ENCODE assay signal across 8 cellular contexts in genomic region chr11:124799384-124800225, GRCh38. TPM values are rescaled to one million over a fixed set of nuclear protein-coding genes. Genes with fewer than 3 reads are reported as not detected.
A peak's percentile ranks its signal among the peaks of the same experiment; 100 is the strongest.
DNase-seq lines count a peak whose midpoint lies in the region; ATAC-seq, FAIRE-seq and TF ChIP-seq lines count a peak whose summit lies in the region.

No MANE protein-coding gene starts in this region.

- no peak for TF ChIP-seq POLR2A in H1 (IDR thresholded peaks at IDR 0.05; ENCODE audit: control extremely low read depth in 1 of 2, low read depth in 2 of 2, low read length in 2 of 2)

- peaks cover 12% of the 10 kb centered on the region for H3K27me3 Mint-ChIP-seq in activated CD8-positive, alpha-beta T cell treated with anti-CD3 and anti-CD28 coated beads, Interleukin-2, amount 10 ng/mL, durations not matched to agents 7 days and 5 days (ENCODE audit: low read depth)

- H3K23ac ChIP-seq in H1 (ENCODE audit: insufficient read length) = no peak overlapping the region

- DNase-seq in GM12864 (ENCODE audit: low read depth) (no peak), H7 (peak; percentile 82), MM.1S (peak; percentile 28), H1 (ENCODE audit: low read depth in 1 of 2, low spot score in 2 of 2) (peak in 1 of 2 experiments; percentile 71), mucosa of descending colon (peak; percentile 35 to 70 (median 67)), DMS153 (lab: John Stamatoyannopoulos, UW) (no peak)
- peak; percentile 49 for DNase-seq in activated CD8-positive, alpha-beta T cell treated with anti-CD3 and anti-CD28 coated beads, Interleukin-2, amount 10 ng/mL, durations not matched to agents 7 days and 5 days
- peak; percentile 41 to 60 (median 49) for DNase-seq in stimulated activated naive CD4-positive, alpha-beta T cell (lab: John Stamatoyannopoulos, UW)

- TF ChIP-seq CTCF in GM12864 (IDR thresholded peaks at IDR 0.05; ENCODE audit: low read depth, low read length, missing control alignments) (no peak), MM.1S (IDR thresholded peaks at IDR 0.05; ENCODE audit: low read length) (no peak), H1 (IDR thresholded peaks at IDR 0.05; ENCODE audit: control extremely low read depth in 1 of 3, insufficient read depth in 1 of 3, low read depth in 1 of 3, low read length in 3 of 3) (no peak), mucosa of descending colon (IDR thresholded peaks at IDR 0.05) (no peak)

- no peak overlapping the region for H2AK5ac ChIP-seq in H1 (ENCODE audit: low read depth, low read length)

- no peak for FAIRE-seq in H1 (lab: Jason Lieb, UNC)

- H3K23me2 ChIP-seq in H1 (ENCODE audit: low read depth, low read length) = peaks cover 3% of the 10 kb centered on the region; the same call in 1 of the 2 replicates

- H3K79me1 ChIP-seq in H1 (ENCODE audit: low read depth, low read length) = peaks cover 3% of the 10 kb centered on the region

- H3K27ac Mint-ChIP-seq in activated CD8-positive, alpha-beta T cell treated with anti-CD3 and anti-CD28 coated beads, Interleukin-2, amount 10 ng/mL, durations not matched to agents 7 days and 5 days = peak overlapping the region; percentile 93

- H3K4me1 Mint-ChIP-seq in activated CD8-positive, alpha-beta T cell treated with anti-CD3 and anti-CD28 coated beads, Interleukin-2, amount 10 ng/mL, durations not matched to agents 7 days and 5 days (ENCODE audit: low read depth) = peaks cover 26% of the 10 kb centered on the region

- H2BK20ac ChIP-seq in H1 (ENCODE audit: low read length) = no peak overlapping the region

- peak overlapping the region; percentile 64 for H3K56ac ChIP-seq in H1 (replicated peaks; ENCODE audit: insufficient read length, low read depth, low read length)

- H3K9me3 ChIP-seq in MM.1S (replicated peaks; ENCODE audit: insufficient read depth, low read length) (no peaks in the 10 kb centered on the region), H1 (ENCODE audit: insufficient read depth in 2 of 2, low read depth in 1 of 2, low read length in 1 of 2) (no peaks in the 10 kb centered on the region), mucosa of descending colon (no peaks in the 10 kb centered on the region)

- H3K27me3 ChIP-seq in H7 (ENCODE audit: control insufficient read depth, insufficient read depth, low read length) = no peaks in the 10 kb centered on the region
- H3K27me3 ChIP-seq in MM.1S (replicated peaks; ENCODE audit: insufficient read depth, low read length) = no peaks in the 10 kb centered on the region
- no peaks in the 10 kb centered on the region for H3K27me3 ChIP-seq in H1 (replicated peaks in 1 of 4; ENCODE audit: control insufficient read depth in 3 of 4, extremely low read depth in 1 of 4, insufficient read depth in 3 of 4, low read length in 3 of 4)

- H3K4me2 ChIP-seq in MM.1S (ENCODE audit: low read depth, low read length) (peak overlapping the region; percentile 77), H1 (ENCODE audit: insufficient read depth in 1 of 2, low read depth in 2 of 2, low read length in 2 of 2) (peak overlapping the region; percentile 89 to 97)

- H3K79me2 ChIP-seq in MM.1S (ENCODE audit: low read length) (peaks cover 50% of the 10 kb centered on the region), H1 (ENCODE audit: control insufficient read depth in 1 of 2, insufficient read depth in 2 of 2, low read length in 2 of 2) (peaks cover 18 to 52% of the 10 kb centered on the region in 2 experiments)

- intact Hi-C loops in mucosa of descending colon (cut with DNase I, micrococcal nuclease) = no loop called here

- H2BK12ac ChIP-seq in H1 (ENCODE audit: low read depth, low read length) = peak overlapping the region; percentile 93; the same call in 1 of the 2 replicates

- peak overlapping the region; percentile 85 for H3K4me3 Mint-ChIP-seq in activated CD8-positive, alpha-beta T cell treated with anti-CD3 and anti-CD28 coated beads, Interleukin-2, amount 10 ng/mL, durations not matched to agents 7 days and 5 days

- peak overlapping the region; percentile 61 for H4K91ac ChIP-seq in H1 (replicated peaks; ENCODE audit: insufficient read length, low read length)

- POLR2A ChIA-PET in activated CD8-positive, alpha-beta T cell treated with anti-CD3 and anti-CD28 coated beads, Interleukin-2, amount 10 ng/mL, durations not matched to agents 7 days and 5 days (lab: Charles Lee) = interaction anchor here (0.9 to 3.6 kb wide), 11 partner anchors 9 to 176 kb away, joined by 3 to 19 read pairs (median 3); partner anchors contain the start of genes SIAE, SPA17 and TBRG1
- POLR2A ChIA-PET in H1 (lab: Charles Lee; ENCODE audit: partially characterized antibody) = interaction anchor here (0.6 to 3.7 kb wide), 22 partner anchors 9 to 369 kb away, joined by 3 to 26 read pairs (median 4); partner anchors contain the start of genes ESAM, SIAE and SPA17

- no peak overlapping the region for H3K14ac ChIP-seq in H1 (ENCODE audit: insufficient read length)

- H3F3A ChIP-seq in MM.1S (ENCODE audit: insufficient read depth, low read length) = peaks cover 14% of the 10 kb centered on the region

- no peak overlapping the region for H2BK120ac ChIP-seq in H1 (replicated peaks; ENCODE audit: low read depth, low read length)

- no peaks in the 10 kb centered on the region for H3K9me2 ChIP-seq in MM.1S (replicated peaks; ENCODE audit: insufficient read depth, low read length)

- H2BK15ac ChIP-seq in H1 (ENCODE audit: low read length) = no peak overlapping the region

- peak overlapping the region; percentile 79 for H3K4me3 ChIP-seq in GM12864 (ENCODE audit: low read depth, low read length)
- H3K4me3 ChIP-seq in H7 (ENCODE audit: insufficient read depth, low read depth, low read length) = peak overlapping the region; percentile 85
- peak overlapping the region; percentile 89 for H3K4me3 ChIP-seq in MM.1S (ENCODE audit: low read length)
- H3K4me3 ChIP-seq in H1 (ENCODE audit: extremely low read depth in 1 of 4, insufficient read depth in 2 of 4, low read depth in 3 of 4, low read length in 4 of 4) = peak overlapping the region; percentile 70 to 86 (median 74)
- H3K4me3 ChIP-seq in mucosa of descending colon = peak overlapping the region; percentile 97

- no peak overlapping the region for H3K4ac ChIP-seq in H1 (replicated peaks; ENCODE audit: insufficient read length, low read depth, low read length)

- WGBS in H1 (ENCODE audit: extremely low coverage in 1 of 2, insufficient coverage in 1 of 2, insufficient read length in 1 of 2, insufficient replicate concordance in 2 of 2, low coverage in 1 of 2, low lambda C conversion rate in 2 of 2, missing lambda C conversion rate in 1 of 2), 2 experiments = 1% methylated on average over 58 of the region's 81 CpGs; no CpG with 5 or more reads in 1 of the 2 experiments

- H4K8ac ChIP-seq in H1 (ENCODE audit: extremely low read depth, insufficient read depth, low read length) = peak overlapping the region; percentile 99

- H3K18ac ChIP-seq in H1 (ENCODE audit: extremely low read depth, low read length) = peak overlapping the region; percentile 95

- H3K36me3 ChIP-seq in H7 (replicated peaks; ENCODE audit: control insufficient read depth, insufficient read depth, low read length) (no peaks in the 10 kb centered on the region), MM.1S (replicated peaks; ENCODE audit: insufficient read depth, low read length) (no peaks in the 10 kb centered on the region), H1 (ENCODE audit: control insufficient read depth in 2 of 4, insufficient read depth in 4 of 4, low read length in 3 of 4) (no peaks in the 10 kb centered on the region), mucosa of descending colon (ENCODE audit: low read depth) (no peaks in the 10 kb centered on the region)

- CTCF ChIA-PET in activated CD8-positive, alpha-beta T cell treated with anti-CD3 and anti-CD28 coated beads, Interleukin-2, amount 10 ng/mL, durations not matched to agents 7 days and 5 days (lab: Charles Lee) = interaction anchor here (0.6 to 5.6 kb wide), 22 partner anchors 9 to 311 kb away, joined by 3 to 47 read pairs (median 6); partner anchors contain the start of genes ESAM, SIAE, SPA17 and TBRG1
- CTCF ChIA-PET in H1 (lab: Charles Lee; ENCODE audit: partially characterized antibody) = interaction anchor here (0.8 to 7.6 kb wide), 22 partner anchors 12 to 384 kb away, joined by 3 to 108 read pairs (median 5); no protein-coding TSS in a partner anchor

- H3K27ac ChIP-seq in MM.1S (ENCODE audit: low read length) = peak overlapping the region; percentile 67; the same call in 1 of the 2 replicates
- peak overlapping the region; percentile 96 for H3K27ac ChIP-seq in H1 (ENCODE audit: low read depth, low read length)

- H4K20me1 ChIP-seq in MM.1S (ENCODE audit: insufficient read depth, low read length) = no peaks in the 10 kb centered on the region
- peaks cover 3 to 12% of the 10 kb centered on the region in 2 experiments for H4K20me1 ChIP-seq in H1 (replicated peaks in 1 of 2; ENCODE audit: control insufficient read depth in 1 of 2, insufficient read depth in 2 of 2, low read length in 2 of 2)

- ATAC-seq in activated CD8-positive, alpha-beta T cell treated with anti-CD3 and anti-CD28 coated beads, Interleukin-2, amount 10 ng/mL, durations not matched to agents 7 days and 5 days = peak; percentile 73
- ATAC-seq in mucosa of descending colon = peak; percentile 63

- no peak for TF ChIP-seq EP300 in H1 (IDR thresholded peaks at IDR 0.05; ENCODE audit: borderline replicate concordance in 1 of 2, low read depth in 2 of 2, low read length in 2 of 2)

- peaks cover 18% of the 10 kb centered on the region for H3K4me1 ChIP-seq in MM.1S (ENCODE audit: low read length)
- H3K4me1 ChIP-seq in H1 (replicated peaks in 1 of 4; ENCODE audit: control insufficient read depth in 3 of 4, insufficient read depth in 4 of 4, low read length in 3 of 4) = peaks cover 0 to 10% (median under 1%) of the 10 kb centered on the region in 4 experiments; a peak in 3 of 7 replicates
- H3K4me1 ChIP-seq in mucosa of descending colon (ENCODE audit: low read depth) = peaks cover 11% of the 10 kb centered on the region

- TF ChIP-seq RAD21 in H1 (IDR thresholded peaks at IDR 0.05 in 1 of 2, conservative IDR thresholded peaks at IDR 0.05 in 1 of 2; ENCODE audit: low read depth in 2 of 2, low read length in 2 of 2) = no peak

- peak overlapping the region; percentile 88 for H2AFZ ChIP-seq in MM.1S (ENCODE audit: low read length)
- no peak overlapping the region for H2AFZ ChIP-seq in H1 (ENCODE audit: low read length)

- H3K36me3 Mint-ChIP-seq in activated CD8-positive, alpha-beta T cell treated with anti-CD3 and anti-CD28 coated beads, Interleukin-2, amount 10 ng/mL, durations not matched to agents 7 days and 5 days (ENCODE audit: low read depth) = peaks cover 6% of the 10 kb centered on the region

- H3K9me3 Mint-ChIP-seq in activated CD8-positive, alpha-beta T cell treated with anti-CD3 and anti-CD28 coated beads, Interleukin-2, amount 10 ng/mL, durations not matched to agents 7 days and 5 days (ENCODE audit: insufficient read depth) = no peaks in the 10 kb centered on the region

- H4K5ac ChIP-seq in H1 (ENCODE audit: insufficient read length, low read depth, low read length) = peak overlapping the region; percentile 78

- H3K9ac ChIP-seq in MM.1S (ENCODE audit: low read length) = peak overlapping the region; percentile 83
- peak overlapping the region; percentile 84 to 98 (median 94) for H3K9ac ChIP-seq in H1 (replicated peaks in 1 of 4; ENCODE audit: extremely low read depth in 1 of 4, low read depth in 3 of 4, low read length in 3 of 4)

- H2BK5ac ChIP-seq in H1 (ENCODE audit: low read depth, low read length) = peak overlapping the region; percentile 94; the same call in 1 of the 2 replicates

RNA-seq across cellular contexts. Expression of gene MSANTD2, which starts 0.6 kb away (rescaled TPM):
- total RNA-seq in H7 (2014; rRNA removed; shearing (Covaris generic)) = 10.3 and 18.3 TPM in 2 replicates
- total RNA-seq in activated CD8-positive, alpha-beta T cell treated with anti-CD3 and anti-CD28 coated beads, Interleukin-2, amount 10 ng/mL, durations not matched to agents 7 days and 5 days = 10 to 100 TPM in 1 of 2 experiments, 1 to 10 TPM in 1; 9.1 to 10.2 TPM
- 15.9 and 17.3 TPM in 2 replicates for total RNA-seq in H1 (2021; fragmentation: NEBNext Ultra II Directional; extraction: Animal tissue kit (Norgen Biotek cat#: 25700))
- 5.6 and 8.2 TPM in 2 replicates for polyA plus RNA-seq in H1 (2011; rRNA removed)
- polyA plus RNA-seq in H1 (2011; cell fraction: cytosol; rRNA removed) = 10.5 TPM
- 10.8 TPM for polyA plus RNA-seq in H1 (2011; cell fraction: nucleus; rRNA removed)
- 8.2 to 13.3 TPM (median 10.5 TPM) in 4 replicates for polyA plus RNA-seq in H1 (2012, experiment 1 of 2)
- polyA plus RNA-seq in H1 (2012, experiment 2 of 2) = 5.9 TPM
- 13.3 TPM for polyA plus RNA-seq in H1 (2013, experiment 1 of 2)
- polyA plus RNA-seq in H1 (2013, experiment 2 of 2) = 12.5 TPM
- polyA minus RNA-seq in H1 (2011; rRNA and poly(A)+ RNA removed) = 4.2 and 4.6 TPM in 2 replicates
- 9.2 TPM for polyA minus RNA-seq in H1 (2011; cell fraction: cytosol; rRNA and poly(A)+ RNA removed)
- polyA minus RNA-seq in H1 (2011; cell fraction: nucleus; rRNA and poly(A)+ RNA removed) = 17.6 TPM
- total RNA-seq in mucosa of descending colon = 10 to 100 TPM in 1 of 3 donors, 1 to 10 TPM in 2; 7.2 to 13.6 (median 8.4) TPM

RNA-seq across cellular contexts. Expression of gene ESAM, which starts 37.5 kb away (rescaled TPM):
- total RNA-seq in H7 (2014; rRNA removed; shearing (Covaris generic)) = 0.38 and 0.85 TPM in 2 replicates
- under 1 TPM; 0.50 to 0.55 TPM for total RNA-seq in activated CD8-positive, alpha-beta T cell treated with anti-CD3 and anti-CD28 coated beads, Interleukin-2, amount 10 ng/mL, durations not matched to agents 7 days and 5 days
- 0.17 TPM in 1 of 2 replicates, not detected in the other for total RNA-seq in H1 (2021; fragmentation: NEBNext Ultra II Directional; extraction: Animal tissue kit (Norgen Biotek cat#: 25700))
- polyA plus RNA-seq in H1 (2011; rRNA removed) = 0.09 and 0.19 TPM in 2 replicates
- 0.21 TPM for polyA plus RNA-seq in H1 (2011; cell fraction: cytosol; rRNA removed)
- 0.91 TPM for polyA plus RNA-seq in H1 (2011; cell fraction: nucleus; rRNA removed)
- polyA plus RNA-seq in H1 (2012, experiment 1 of 2) = 0.10 to 0.31 TPM (median 0.22 TPM) in 4 replicates
- polyA plus RNA-seq in H1 (2012, experiment 2 of 2) = 0.26 TPM
- polyA plus RNA-seq in H1 (2013, experiment 1 of 2) = 0.39 TPM
- 0.26 TPM for polyA plus RNA-seq in H1 (2013, experiment 2 of 2)
- polyA minus RNA-seq in H1 (2011; rRNA and poly(A)+ RNA removed) = 0.32 TPM in 1 of 2 replicates, not detected in the other
- polyA minus RNA-seq in H1 (2011; cell fraction: cytosol; rRNA and poly(A)+ RNA removed) = not detected
- polyA minus RNA-seq in H1 (2011; cell fraction: nucleus; rRNA and poly(A)+ RNA removed) = not detected
- 10 to 100 TPM in 1 of 3 donors, 1 to 10 TPM in 2; 7.7 to 11.5 (median 8.4) TPM for total RNA-seq in mucosa of descending colon

RNA-seq across cellular contexts. Expression of gene VSIG2, which starts 47.5 kb away (rescaled TPM):
- 0.48 and 0.90 TPM in 2 replicates for total RNA-seq in H7 (2014; rRNA removed; shearing (Covaris generic))
- not detected for total RNA-seq in activated CD8-positive, alpha-beta T cell treated with anti-CD3 and anti-CD28 coated beads, Interleukin-2, amount 10 ng/mL, durations not matched to agents 7 days and 5 days
- not detected in 2 replicates for total RNA-seq in H1 (2021; fragmentation: NEBNext Ultra II Directional; extraction: Animal tissue kit (Norgen Biotek cat#: 25700))
- 0.18 and 0.35 TPM in 2 replicates for polyA plus RNA-seq in H1 (2011; rRNA removed)
- polyA plus RNA-seq in H1 (2011; cell fraction: cytosol; rRNA removed) = not detected
- not detected for polyA plus RNA-seq in H1 (2011; cell fraction: nucleus; rRNA removed)
- 0.16 to 0.42 TPM (median 0.28 TPM) in 3 of 4 replicates, not detected in the other for polyA plus RNA-seq in H1 (2012, experiment 1 of 2)
- polyA plus RNA-seq in H1 (2012, experiment 2 of 2) = 0.16 TPM
- not detected for polyA plus RNA-seq in H1 (2013, experiment 1 of 2)
- not detected for polyA plus RNA-seq in H1 (2013, experiment 2 of 2)
- not detected in 2 replicates for polyA minus RNA-seq in H1 (2011; rRNA and poly(A)+ RNA removed)
- not detected for polyA minus RNA-seq in H1 (2011; cell fraction: cytosol; rRNA and poly(A)+ RNA removed)
- polyA minus RNA-seq in H1 (2011; cell fraction: nucleus; rRNA and poly(A)+ RNA removed) = not detected
- 100 to 1,000 TPM in 2 of 3 donors, 10 to 100 TPM in 1; 78.6 to 268 (median 126) TPM for total RNA-seq in mucosa of descending colon

RNA-seq across cellular contexts. Expression of gene NRGN, which starts 59.9 kb away (rescaled TPM):
- 0.80 and 0.85 TPM in 2 replicates for total RNA-seq in H7 (2014; rRNA removed; shearing (Covaris generic))
- total RNA-seq in activated CD8-positive, alpha-beta T cell treated with anti-CD3 and anti-CD28 coated beads, Interleukin-2, amount 10 ng/mL, durations not matched to agents 7 days and 5 days = 1 to 10 TPM; 5.7 to 6.1 TPM
- 0.60 and 0.75 TPM in 2 replicates for total RNA-seq in H1 (2021; fragmentation: NEBNext Ultra II Directional; extraction: Animal tissue kit (Norgen Biotek cat#: 25700))
- 1.0 and 1.5 TPM in 2 replicates for polyA plus RNA-seq in H1 (2011; rRNA removed)
- polyA plus RNA-seq in H1 (2011; cell fraction: cytosol; rRNA removed) = 0.54 TPM
- polyA plus RNA-seq in H1 (2011; cell fraction: nucleus; rRNA removed) = 1.7 TPM
- 0.76 to 1.2 TPM (median 0.92 TPM) in 4 replicates for polyA plus RNA-seq in H1 (2012, experiment 1 of 2)
- 0.89 TPM for polyA plus RNA-seq in H1 (2012, experiment 2 of 2)
- polyA plus RNA-seq in H1 (2013, experiment 1 of 2) = 1.2 TPM
- polyA plus RNA-seq in H1 (2013, experiment 2 of 2) = 0.83 TPM
- polyA minus RNA-seq in H1 (2011; rRNA and poly(A)+ RNA removed) = 0.38 TPM in 1 of 2 replicates, not detected in the other
- polyA minus RNA-seq in H1 (2011; cell fraction: cytosol; rRNA and poly(A)+ RNA removed) = not detected
- not detected for polyA minus RNA-seq in H1 (2011; cell fraction: nucleus; rRNA and poly(A)+ RNA removed)
- 1 to 10 TPM; 1.7 to 5.3 (median 2.0) TPM for total RNA-seq in mucosa of descending colon

Comparison
In these comparisons a context has a peak if more than half of its experiments do, and no peak if none do; other contexts are left out.
1. DNase-seq: peak in H7 (single experiment), MM.1S (single experiment), activated CD8-positive, alpha-beta T cell treated with anti-CD3 and anti-CD28 coated beads, Interleukin-2, amount 10 ng/mL, durations not matched to agents 7 days and 5 days (single experiment), mucosa of descending colon (3 of 3) and stimulated activated naive CD4-positive, alpha-beta T cell (6 of 6); none in GM12864 (single experiment) and DMS153 (single experiment).
2. RNA of gene VSIG2, which starts 47.5 kb away (total RNA-seq): 78.6 to 268 TPM in mucosa of descending colon; 0.48 to 0.90 TPM in H7, not detected in activated CD8-positive, alpha-beta T cell treated with anti-CD3 and anti-CD28 coated beads, Interleukin-2, amount 10 ng/mL, durations not matched to agents 7 days and 5 days and not detected in H1; every median in the first group is over 10 times any median in the second.
3. Peak in every context shown above with its lines, with median percentiles within 50 percentile points of each other: H3K4me3 ChIP-seq.